Comparison of ENCODE assay signal across 1 cellular context in the genomic region with DNA sequence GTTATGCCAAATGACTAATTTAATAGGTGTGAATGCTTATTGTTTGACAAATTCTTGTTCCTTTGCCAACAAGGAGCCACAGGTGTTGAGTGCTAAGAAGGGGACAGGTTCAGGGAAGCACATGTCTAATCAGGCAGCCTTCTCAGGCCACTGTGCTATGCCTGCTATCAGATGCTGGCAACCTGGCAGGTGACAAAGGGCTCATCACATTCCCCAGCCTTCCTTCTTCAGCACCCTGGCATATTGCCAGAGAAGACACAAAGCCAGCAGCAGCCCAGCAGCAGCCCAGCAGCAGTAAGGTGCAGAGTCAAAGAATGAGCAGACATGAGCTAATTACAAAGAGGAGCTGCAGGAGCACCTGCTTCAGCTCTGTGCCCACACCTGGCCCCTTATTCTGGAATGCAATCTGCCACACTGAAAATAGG.
TF ChIP-seq lines count a peak whose summit lies in the region.

No MANE protein-coding gene starts in this region.

TF ChIP-seq in H1, 55 proteins besides CTCF, POLR2A, EP300 and RAD21 (continued from another document):
- TF ChIP-seq NRF1 (IDR thresholded peaks at IDR 0.05; ENCODE audit: low read depth, low read length) (no peak), SP2 (IDR thresholded peaks at IDR 0.05; ENCODE audit: low read length) (no peak), KDM1A (IDR thresholded peaks at IDR 0.05; ENCODE audit: borderline replicate concordance, low read length) (no peak), SAP30 (IDR thresholded peaks at IDR 0.05; ENCODE audit: insufficient read depth, insufficient replicate concordance, low read length) (no peak), SIN3A (conservative IDR thresholded peaks at IDR 0.05 in 1 of 2, IDR thresholded peaks at IDR 0.05 in 1 of 2; ENCODE audit: low read depth in 1 of 2, low read length in 2 of 2) (no peak), CTBP2 (IDR thresholded peaks at IDR 0.05; ENCODE audit: borderline replicate concordance, insufficient read depth, insufficient read length, low read length) (no peak), EZH2 (IDR thresholded peaks at IDR 0.05; ENCODE audit: low read depth, low read length, severe bottlenecking) (no peak), GTF2F1 (IDR thresholded peaks at IDR 0.05; ENCODE audit: borderline replicate concordance, low read depth, low read length) (no peak), CREB1 (IDR thresholded peaks at IDR 0.05) (no peak), BCL11A (IDR thresholded peaks at IDR 0.05; ENCODE audit: low read depth in 2 of 2, low read length in 2 of 2) (no peak), CBX8 (IDR thresholded peaks at IDR 0.05; ENCODE audit: borderline replicate concordance, low read depth, low read length) (no peak), BRCA1 (IDR thresholded peaks at IDR 0.05; ENCODE audit: low read depth, low read length) (no peak)
TF ChIP-seq in H1: peak in this region for 0.
